2 cellular contexts compared by ENCODE assay signal in genomic region chr11:31819533-31820437, GRCh38.
TF ChIP-seq lines count a peak whose summit lies in the region.

No MANE protein-coding gene starts in this region.

TF ChIP-seq in H1, 55 proteins besides CTCF, POLR2A, EP300 and RAD21:
- TF ChIP-seq CBX8 (IDR thresholded peaks at IDR 0.05; ENCODE audit: borderline replicate concordance, low read depth, low read length) (peak; percentile 57; the same call in 1 of the 2 replicates), HDAC2 (IDR thresholded peaks at IDR 0.05; ENCODE audit: borderline replicate concordance in 1 of 2, low read depth in 2 of 2, low read length in 2 of 2) (peak in 1 of 2 experiments; percentile 19; a peak in 1 of 4 replicates), SP1 (IDR thresholded peaks at IDR 0.05; ENCODE audit: low read depth, low read length) (no peak), EZH2 (IDR thresholded peaks at IDR 0.05; ENCODE audit: low read depth, low read length, severe bottlenecking) (peak; percentile 92), TCF12 (IDR thresholded peaks at IDR 0.05; ENCODE audit: low read depth, low read length) (peak; percentile 34; the same call in 1 of the 2 replicates), KDM1A (IDR thresholded peaks at IDR 0.05; ENCODE audit: borderline replicate concordance, low read length) (0 out of 2 replicates have a peak, but pooled peaks have one; percentile 18), SUZ12 (IDR thresholded peaks at IDR 0.05; ENCODE audit: low read length) (peak; percentile 96), MAFK (IDR thresholded peaks at IDR 0.05; ENCODE audit: low read depth, low read length) (no peak), TBP (IDR thresholded peaks at IDR 0.05; ENCODE audit: low read depth, low read length) (peak; percentile 74; the same call in 1 of the 2 replicates), CTBP2 (IDR thresholded peaks at IDR 0.05; ENCODE audit: borderline replicate concordance, insufficient read depth, insufficient read length, low read length) (peak; percentile 25), RNF2 (IDR thresholded peaks at IDR 0.05; ENCODE audit: borderline replicate concordance, low read depth, low read length, missing control alignments, poor library complexity, severe bottlenecking) (peak; percentile 83), MAX (IDR thresholded peaks at IDR 0.05) (no peak), RXRA (IDR thresholded peaks at IDR 0.05; ENCODE audit: insufficient read depth, low read depth, low read length) (no peak), KDM4A (IDR thresholded peaks at IDR 0.05; ENCODE audit: low read depth, low read length, severe bottlenecking) (peak; percentile 87), EGR1 (IDR thresholded peaks at IDR 0.05; ENCODE audit: borderline replicate concordance, low read depth, low read length) (peak; percentile 69; the same call in 1 of the 2 replicates), RBBP5 (IDR thresholded peaks at IDR 0.05; ENCODE audit: borderline replicate concordance, low read depth, low read length) (peak; percentile 83), CHD1 (IDR thresholded peaks at IDR 0.05; ENCODE audit: low read depth, low read length) (peak; percentile 33; the same call in 1 of the 2 replicates), ASH2L (IDR thresholded peaks at IDR 0.05; ENCODE audit: low read length) (peak; percentile 69)
- TF ChIP-seq, protein P1, sequence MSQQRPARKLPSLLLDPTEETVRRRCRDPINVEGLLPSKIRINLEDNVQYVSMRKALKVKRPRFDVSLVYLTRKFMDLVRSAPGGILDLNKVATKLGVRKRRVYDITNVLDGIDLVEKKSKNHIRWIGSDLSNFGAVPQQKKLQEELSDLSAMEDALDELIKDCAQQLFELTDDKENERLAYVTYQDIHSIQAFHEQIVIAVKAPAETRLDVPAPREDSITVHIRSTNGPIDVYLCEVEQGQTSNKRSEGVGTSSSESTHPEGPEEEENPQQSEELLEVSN (IDR thresholded peaks at IDR 0.05), result peak; percentile 74; the same call in 1 of the 2 replicates

TF ChIP-seq in HEK293T, 16 proteins besides CTCF, POLR2A, EP300 and RAD21:
- TF ChIP-seq CTBP1 (IDR thresholded peaks at IDR 0.05; ENCODE audit: borderline replicate concordance) (no peak), FOXM1 (IDR thresholded peaks at IDR 0.05; ENCODE audit: borderline replicate concordance) (no peak), ARNT (IDR thresholded peaks at IDR 0.05) (no peak), TARDBP (IDR thresholded peaks at IDR 0.05) (no peak), L3MBTL2 (conservative IDR thresholded peaks at IDR 0.05) (no peak), NFRKB (IDR thresholded peaks at IDR 0.05) (no peak), ELF4 (IDR thresholded peaks at IDR 0.05) (no peak), PKNOX1 (IDR thresholded peaks at IDR 0.05) (no peak), SUZ12 (IDR thresholded peaks at IDR 0.05) (no peak), LEF1 (IDR thresholded peaks at IDR 0.05; ENCODE audit: borderline replicate concordance) (no peak), SP1 (IDR thresholded peaks at IDR 0.05) (no peak), FOXK2 (IDR thresholded peaks at IDR 0.05) (no peak), HDGF (IDR thresholded peaks at IDR 0.05; ENCODE audit: borderline replicate concordance) (no peak), BHLHE40 (IDR thresholded peaks at IDR 0.05; ENCODE audit: borderline replicate concordance) (no peak), ZNF384 (IDR thresholded peaks at IDR 0.05) (no peak), FOXA1 (IDR thresholded peaks at IDR 0.05) (no peak)
